In the genomic region with DNA sequence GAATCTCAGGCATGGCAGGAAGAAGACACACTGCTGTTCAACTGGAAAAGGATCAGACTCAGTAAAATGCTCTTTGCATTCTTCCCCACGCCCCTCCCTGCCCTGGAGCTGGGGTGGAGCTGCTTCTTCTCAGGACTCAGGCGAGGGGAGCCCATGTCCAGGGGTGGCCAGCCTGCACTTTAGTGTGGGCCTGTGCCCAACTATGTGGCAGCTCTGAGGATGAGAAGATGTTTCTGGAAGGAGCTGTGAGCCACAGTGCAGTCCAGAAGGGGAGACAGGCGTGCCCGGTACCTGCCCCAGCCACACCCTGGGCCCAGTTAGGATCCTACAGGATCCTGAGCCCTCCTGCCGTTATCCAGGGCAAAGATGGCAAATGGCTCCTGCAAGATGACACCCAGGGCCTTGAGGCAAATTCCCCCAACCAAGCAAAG, we compare ENCODE assay signal across 2 cellular contexts.
A peak's percentile ranks its signal among the peaks of the same experiment; 100 is the strongest.
TF ChIP-seq lines count a peak whose summit lies in the region.

No MANE protein-coding gene starts in this region.

TF ChIP-seq in HEK293, 187 proteins besides CTCF, POLR2A, EP300 and RAD21 (continued from another document):
- TF ChIP-seq, protein P1, sequence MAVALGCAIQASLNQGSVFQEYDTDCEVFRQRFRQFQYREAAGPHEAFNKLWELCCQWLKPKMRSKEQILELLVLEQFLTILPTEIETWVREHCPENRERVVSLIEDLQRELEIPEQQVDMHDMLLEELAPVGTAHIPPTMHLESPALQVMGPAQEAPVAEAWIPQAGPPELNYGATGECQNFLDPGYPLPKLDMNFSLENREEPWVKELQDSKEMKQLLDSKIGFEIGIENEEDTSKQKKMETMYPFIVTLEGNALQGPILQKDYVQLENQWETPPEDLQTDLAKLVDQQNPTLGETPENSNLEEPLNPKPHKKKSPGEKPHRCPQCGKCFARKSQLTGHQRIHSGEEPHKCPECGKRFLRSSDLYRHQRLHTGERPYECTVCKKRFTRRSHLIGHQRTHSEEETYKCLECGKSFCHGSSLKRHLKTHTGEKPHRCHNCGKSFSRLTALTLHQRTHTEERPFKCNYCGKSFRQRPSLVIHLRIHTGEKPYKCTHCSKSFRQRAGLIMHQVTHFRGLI (tag by site-specific recombination; IDR thresholded peaks at IDR 0.05) = peak; percentile 91

TF ChIP-seq in H1, 55 proteins besides CTCF, POLR2A, EP300 and RAD21 (continued from another document):
- TF ChIP-seq GABPA (IDR thresholded peaks at IDR 0.05; ENCODE audit: borderline replicate concordance, insufficient read depth, low read length) = no peak
- TF ChIP-seq TEAD4 (IDR thresholded peaks at IDR 0.05; ENCODE audit: low read depth, low read length) = no peak
- no peak for TF ChIP-seq SIX5 (IDR thresholded peaks at IDR 0.05; ENCODE audit: low read depth, low read length)
- TF ChIP-seq TAF7 (optimal IDR thresholded peaks at IDR 0.05; ENCODE audit: borderline replicate concordance, low read depth, low read length) = no peak
- no peak for TF ChIP-seq POLR2AphosphoS5 (IDR thresholded peaks at IDR 0.05; ENCODE audit: low read depth, low read length)
- no peak for TF ChIP-seq NANOG (IDR thresholded peaks at IDR 0.05; ENCODE audit: insufficient read depth, low read depth, low read length, poor library complexity, severe bottlenecking)
- TF ChIP-seq FOSL1 (IDR thresholded peaks at IDR 0.05; ENCODE audit: insufficient read depth, low read depth, low read length) = no peak
- TF ChIP-seq BACH1 (IDR thresholded peaks at IDR 0.05; ENCODE audit: low read length) = no peak
- TF ChIP-seq ASH2L (IDR thresholded peaks at IDR 0.05; ENCODE audit: low read length) = no peak
- TF ChIP-seq RFX5 (IDR thresholded peaks at IDR 0.05; ENCODE audit: borderline replicate concordance, low read depth, low read length) = no peak
- no peak for TF ChIP-seq CREB1 (IDR thresholded peaks at IDR 0.05)
- TF ChIP-seq, protein P2, sequence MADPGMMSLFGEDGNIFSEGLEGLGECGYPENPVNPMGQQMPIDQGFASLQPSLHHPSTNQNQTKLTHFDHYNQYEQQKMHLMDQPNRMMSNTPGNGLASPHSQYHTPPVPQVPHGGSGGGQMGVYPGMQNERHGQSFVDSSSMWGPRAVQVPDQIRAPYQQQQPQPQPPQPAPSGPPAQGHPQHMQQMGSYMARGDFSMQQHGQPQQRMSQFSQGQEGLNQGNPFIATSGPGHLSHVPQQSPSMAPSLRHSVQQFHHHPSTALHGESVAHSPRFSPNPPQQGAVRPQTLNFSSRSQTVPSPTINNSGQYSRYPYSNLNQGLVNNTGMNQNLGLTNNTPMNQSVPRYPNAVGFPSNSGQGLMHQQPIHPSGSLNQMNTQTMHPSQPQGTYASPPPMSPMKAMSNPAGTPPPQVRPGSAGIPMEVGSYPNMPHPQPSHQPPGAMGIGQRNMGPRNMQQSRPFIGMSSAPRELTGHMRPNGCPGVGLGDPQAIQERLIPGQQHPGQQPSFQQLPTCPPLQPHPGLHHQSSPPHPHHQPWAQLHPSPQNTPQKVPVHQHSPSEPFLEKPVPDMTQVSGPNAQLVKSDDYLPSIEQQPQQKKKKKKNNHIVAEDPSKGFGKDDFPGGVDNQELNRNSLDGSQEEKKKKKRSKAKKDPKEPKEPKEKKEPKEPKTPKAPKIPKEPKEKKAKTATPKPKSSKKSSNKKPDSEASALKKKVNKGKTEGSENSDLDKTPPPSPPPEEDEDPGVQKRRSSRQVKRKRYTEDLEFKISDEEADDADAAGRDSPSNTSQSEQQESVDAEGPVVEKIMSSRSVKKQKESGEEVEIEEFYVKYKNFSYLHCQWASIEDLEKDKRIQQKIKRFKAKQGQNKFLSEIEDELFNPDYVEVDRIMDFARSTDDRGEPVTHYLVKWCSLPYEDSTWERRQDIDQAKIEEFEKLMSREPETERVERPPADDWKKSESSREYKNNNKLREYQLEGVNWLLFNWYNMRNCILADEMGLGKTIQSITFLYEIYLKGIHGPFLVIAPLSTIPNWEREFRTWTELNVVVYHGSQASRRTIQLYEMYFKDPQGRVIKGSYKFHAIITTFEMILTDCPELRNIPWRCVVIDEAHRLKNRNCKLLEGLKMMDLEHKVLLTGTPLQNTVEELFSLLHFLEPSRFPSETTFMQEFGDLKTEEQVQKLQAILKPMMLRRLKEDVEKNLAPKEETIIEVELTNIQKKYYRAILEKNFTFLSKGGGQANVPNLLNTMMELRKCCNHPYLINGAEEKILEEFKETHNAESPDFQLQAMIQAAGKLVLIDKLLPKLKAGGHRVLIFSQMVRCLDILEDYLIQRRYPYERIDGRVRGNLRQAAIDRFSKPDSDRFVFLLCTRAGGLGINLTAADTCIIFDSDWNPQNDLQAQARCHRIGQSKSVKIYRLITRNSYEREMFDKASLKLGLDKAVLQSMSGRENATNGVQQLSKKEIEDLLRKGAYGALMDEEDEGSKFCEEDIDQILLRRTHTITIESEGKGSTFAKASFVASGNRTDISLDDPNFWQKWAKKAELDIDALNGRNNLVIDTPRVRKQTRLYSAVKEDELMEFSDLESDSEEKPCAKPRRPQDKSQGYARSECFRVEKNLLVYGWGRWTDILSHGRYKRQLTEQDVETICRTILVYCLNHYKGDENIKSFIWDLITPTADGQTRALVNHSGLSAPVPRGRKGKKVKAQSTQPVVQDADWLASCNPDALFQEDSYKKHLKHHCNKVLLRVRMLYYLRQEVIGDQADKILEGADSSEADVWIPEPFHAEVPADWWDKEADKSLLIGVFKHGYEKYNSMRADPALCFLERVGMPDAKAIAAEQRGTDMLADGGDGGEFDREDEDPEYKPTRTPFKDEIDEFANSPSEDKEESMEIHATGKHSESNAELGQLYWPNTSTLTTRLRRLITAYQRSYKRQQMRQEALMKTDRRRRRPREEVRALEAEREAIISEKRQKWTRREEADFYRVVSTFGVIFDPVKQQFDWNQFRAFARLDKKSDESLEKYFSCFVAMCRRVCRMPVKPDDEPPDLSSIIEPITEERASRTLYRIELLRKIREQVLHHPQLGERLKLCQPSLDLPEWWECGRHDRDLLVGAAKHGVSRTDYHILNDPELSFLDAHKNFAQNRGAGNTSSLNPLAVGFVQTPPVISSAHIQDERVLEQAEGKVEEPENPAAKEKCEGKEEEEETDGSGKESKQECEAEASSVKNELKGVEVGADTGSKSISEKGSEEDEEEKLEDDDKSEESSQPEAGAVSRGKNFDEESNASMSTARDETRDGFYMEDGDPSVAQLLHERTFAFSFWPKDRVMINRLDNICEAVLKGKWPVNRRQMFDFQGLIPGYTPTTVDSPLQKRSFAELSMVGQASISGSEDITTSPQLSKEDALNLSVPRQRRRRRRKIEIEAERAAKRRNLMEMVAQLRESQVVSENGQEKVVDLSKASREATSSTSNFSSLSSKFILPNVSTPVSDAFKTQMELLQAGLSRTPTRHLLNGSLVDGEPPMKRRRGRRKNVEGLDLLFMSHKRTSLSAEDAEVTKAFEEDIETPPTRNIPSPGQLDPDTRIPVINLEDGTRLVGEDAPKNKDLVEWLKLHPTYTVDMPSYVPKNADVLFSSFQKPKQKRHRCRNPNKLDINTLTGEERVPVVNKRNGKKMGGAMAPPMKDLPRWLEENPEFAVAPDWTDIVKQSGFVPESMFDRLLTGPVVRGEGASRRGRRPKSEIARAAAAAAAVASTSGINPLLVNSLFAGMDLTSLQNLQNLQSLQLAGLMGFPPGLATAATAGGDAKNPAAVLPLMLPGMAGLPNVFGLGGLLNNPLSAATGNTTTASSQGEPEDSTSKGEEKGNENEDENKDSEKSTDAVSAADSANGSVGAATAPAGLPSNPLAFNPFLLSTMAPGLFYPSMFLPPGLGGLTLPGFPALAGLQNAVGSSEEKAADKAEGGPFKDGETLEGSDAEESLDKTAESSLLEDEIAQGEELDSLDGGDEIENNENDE (IDR thresholded peaks at IDR 0.05; ENCODE audit: insufficient replicate concordance, low read length) = no peak
- no peak for TF ChIP-seq JUND (IDR thresholded peaks at IDR 0.05; ENCODE audit: low read length)
TF ChIP-seq in H1: peak in this region for 0.
